8 cellular contexts compared by ENCODE assay signal in genomic region chr12:89352492-89353187, GRCh38. TPM values are rescaled to one million over a fixed set of nuclear protein-coding genes. Genes with fewer than 3 reads are reported as not detected.
A peak's percentile ranks its signal among the peaks of the same experiment; 100 is the strongest.
DNase-seq lines count a peak whose midpoint lies in the region; ATAC-seq and TF ChIP-seq lines count a peak whose summit lies in the region.

Gene DUSP6, minus strand, starts transcription at chr12:89352501. Its CDS starts 462 bp downstream, at chr12:89352039.

- H3K9me3 ChIP-seq in WERI-Rb-1 (ENCODE audit: severe bottlenecking) (no peaks in the 10 kb centered on the region), iPS DF 6.9 (ENCODE audit: control insufficient read depth, insufficient read depth, low read length) (no peaks in the 10 kb centered on the region)

- H3K9me3 Mint-ChIP-seq in MCF 10A (ENCODE audit: unreplicated experiment) = no peaks in the 10 kb centered on the region

- H3K36me3 Mint-ChIP-seq in MCF 10A (ENCODE audit: insufficient read depth, unreplicated experiment) = peaks cover 52% of the 10 kb centered on the region

- peaks cover 7% of the 10 kb centered on the region; the same call in 1 of the 2 replicates for H3K4me1 ChIP-seq in iPS DF 6.9 (ENCODE audit: control insufficient read depth, insufficient read depth, low read length)

- peaks cover 40% of the 10 kb centered on the region for H3K4me1 Mint-ChIP-seq in MCF 10A (ENCODE audit: insufficient read depth, unreplicated experiment)

- H3K27ac Mint-ChIP-seq in MCF 10A (ENCODE audit: low read depth, unreplicated experiment) = peak within 1 kb of the TSS; percentile 96

- H3K27ac ChIP-seq in WERI-Rb-1 (peak within 1 kb of the TSS; percentile 76), iPS DF 6.9 (ENCODE audit: low read length) (no peak within 1 kb of the TSS)

- intact Hi-C loops in MCF 10A (cut with micrococcal nuclease) (loop anchor here (1.0 to 2.0 kb wide), 7 partner anchors 22 to 333 kb away; partner anchors contain the start of gene GALNT4), sciatic nerve (cut with DNase I) (no loop called here)

- ATAC-seq in HG02970 (IDR thresholded peaks at IDR 0.05; ENCODE audit: low FRiP score, unreplicated experiment) (peak; percentile 54), sciatic nerve (peak; percentile 90), HG03469 (IDR thresholded peaks at IDR 0.05; ENCODE audit: unreplicated experiment) (no peak)

- H3K27me3 ChIP-seq in WERI-Rb-1 (ENCODE audit: insufficient read depth, low read depth, severe bottlenecking) = peaks cover 7% of the 10 kb centered on the region
- peaks cover 20% of the 10 kb centered on the region; the same call in 1 of the 2 replicates for H3K27me3 ChIP-seq in iPS DF 6.9 (ENCODE audit: control insufficient read depth, insufficient read depth, low read length)

- peak within 1 kb of the TSS; percentile 82 for H3K4me3 Mint-ChIP-seq in MCF 10A (ENCODE audit: unreplicated experiment)

- H3K4me3 ChIP-seq in WERI-Rb-1 (ENCODE audit: low read depth, low read length) (peak within 1 kb of the TSS; percentile 77), iPS DF 6.9 (ENCODE audit: low read length) (peak within 1 kb of the TSS; percentile 57)

- TF ChIP-seq CTCF in WERI-Rb-1 (IDR thresholded peaks at IDR 0.05; ENCODE audit: low read depth, low read length) (no peak), MCF 10A (IDR thresholded peaks at IDR 0.05; ENCODE audit: unreplicated experiment) (no peak)

- DNase-seq in GM03348 (ENCODE audit: low spot score) (peak; percentile 97), NCI-H2196 (lab: John Stamatoyannopoulos, UW; ENCODE audit: unreplicated experiment) (peak; percentile 99), WERI-Rb-1 (peak; percentile 95), MCF 10A (ENCODE audit: unreplicated experiment) (peak; percentile 99), iPS DF 6.9 (ENCODE audit: low read depth, low spot score) (peak; percentile 99), sciatic nerve (ENCODE audit: low spot score) (peak; percentile 96)

- no CpG with 5 or more reads among the region's 34 CpGs for WGBS in iPS DF 6.9 (ENCODE audit: insufficient coverage, insufficient read length)

- POLR2A ChIA-PET in MCF 10A (lab: Yijun Ruan, JAX) = interaction anchor here (0.5 to 10.0 kb wide), 49 partner anchors 9 to 1260 kb away, joined by 3 to 155 read pairs (median 5); partner anchors contain the start of gene POC1B

- BruUV-seq in MCF 10A (replicated peaks; lab: Mats Ljungman, UMichigan) = TSS peak; percentile 73

- H3K27me3 Mint-ChIP-seq in MCF 10A (ENCODE audit: insufficient read depth, unreplicated experiment) = no peaks in the 10 kb centered on the region

- CTCF ChIA-PET in MCF 10A (lab: Yijun Ruan, JAX) = interaction anchor here (0.7 to 2.4 kb wide), 12 partner anchors 27 to 335 kb away, joined by 3 to 14 read pairs (median 4); partner anchors contain the start of gene GALNT4

- H3K36me3 ChIP-seq in WERI-Rb-1 (no peaks in the 10 kb centered on the region), iPS DF 6.9 (ENCODE audit: control insufficient read depth, insufficient read depth, low read length) (no peaks in the 10 kb centered on the region)

RNA-seq across cellular contexts. Expression of gene DUSP6, which starts in this region (rescaled TPM):
- total RNA-seq in MCF 10A (2022) (99.9 and 149 TPM in 2 replicates), sciatic nerve (93.3 TPM)
